ENCODE assay signal across 16 cellular contexts in genomic region chr2:200397785-200398184, GRCh38.
DNase-seq lines count a peak whose midpoint lies in the region; ATAC-seq and TF ChIP-seq lines count a peak whose summit lies in the region.
"Had no signal": no experiment of that assay in that cellular context is flagged by ENCODE, and none has a peak within 500 bp of the region (broad histone marks: within the 10 kb centered on the region; RNA-seq: fewer than 3 reads in every experiment).

No MANE protein-coding gene starts in this region.

- H4K20me1 ChIP-seq in Karpas-422 (ENCODE audit: insufficient read depth, low read depth, low read length), result no peaks in the 10 kb centered on the region

- H3K4me2 ChIP-seq in Karpas-422 (ENCODE audit: low read depth, low read length, poor library complexity, severe bottlenecking), result no peak overlapping the region

- H2AFZ ChIP-seq in Karpas-422 (ENCODE audit: low read length), result no peak overlapping the region

- no peaks in the 10 kb centered on the region for H3K36me3 ChIP-seq in Karpas-422 (ENCODE audit: insufficient read depth, low read length)

- intact Hi-C loops in sciatic nerve (cut with DNase I), result no loop called here

- no peaks in the 10 kb centered on the region for H3K9me3 ChIP-seq in Karpas-422 (ENCODE audit: low read length)

- H3K4me3 ChIP-seq in Karpas-422 (ENCODE audit: low read length) (no peak overlapping the region), astrocyte of the spinal cord (ENCODE audit: low read depth, low read length) (no peak overlapping the region)

- H3K9me2 ChIP-seq in Karpas-422 (replicated peaks; ENCODE audit: insufficient read depth, low read length), result no peaks in the 10 kb centered on the region

- DNase-seq in Caki2 (ENCODE audit: low read depth), result peak; percentile 38
- DNase-seq in Karpas-422, result peak; percentile 27
- peak; percentile 62 for DNase-seq in astrocyte of the spinal cord (ENCODE audit: low read depth, low spot score)
- peak; percentile 38 for DNase-seq in myocyte (ENCODE audit: low read depth)
- no peak for DNase-seq in sciatic nerve (ENCODE audit: low spot score)
- DNase-seq: activated CD8-positive, alpha-beta memory T cell treated with anti-CD3 and anti-CD28 coated beads for 24 hours; activated naive CD4-positive, alpha-beta T cell treated with Interleukin-2 at 50 U/mL for 16 hours; GF-D8; midbrain; NCI-H1092; NCI-H524; stimulated activated naive CD4-positive, alpha-beta T cell had no signal

- H3K4me1 ChIP-seq in Karpas-422 (ENCODE audit: low read length), result no peaks in the 10 kb centered on the region

- in situ Hi-C loops in Caki2 (cut with HindIII; ENCODE audit: low pct_unique_long_range_greater_than_20kb, low sequenced_read_pairs), result no loop called here
- in situ Hi-C loops in astrocyte of the spinal cord (cut with HindIII; ENCODE audit: low sequenced_read_pairs), result no loop called here

- H3K79me2 ChIP-seq in Karpas-422 (ENCODE audit: low read length), result no peaks in the 10 kb centered on the region

- H3K27me3 ChIP-seq in Karpas-422 (ENCODE audit: low read length), result no peaks in the 10 kb centered on the region

- H3K27ac ChIP-seq in Karpas-422 (ENCODE audit: low read length), result no peak overlapping the region

- ATAC-seq in GM18519 (IDR thresholded peaks at IDR 0.05; ENCODE audit: low FRiP score, unreplicated experiment) (no peak), HG02852 (IDR thresholded peaks at IDR 0.05; ENCODE audit: unreplicated experiment) (no peak), HG02885 (IDR thresholded peaks at IDR 0.05; ENCODE audit: poor library complexity, unreplicated experiment) (no peak), sciatic nerve (no peak)
- ATAC-seq: Right ventricle myocardium inferior had no signal

- peak; percentile 7 for TF ChIP-seq CTCF in astrocyte of the spinal cord (IDR thresholded peaks at IDR 0.05; ENCODE audit: low read depth, low read length)

- H3K9ac ChIP-seq in Karpas-422 (ENCODE audit: low read length), result no peak overlapping the region
